In genomic region chr12:105222726-105223357, GRCh38 we compare ENCODE assay signal across 1 cellular context.
TF ChIP-seq lines count a peak whose summit lies in the region.

No MANE protein-coding gene starts in this region.

TF ChIP-seq in IMR-90, 13 proteins besides CTCF, POLR2A, EP300 and RAD21 (continued from another document):
- TF ChIP-seq CHD1 (IDR thresholded peaks at IDR 0.05; ENCODE audit: low read depth, low read length) (no peak), NFE2L2 (IDR thresholded peaks at IDR 0.05; ENCODE audit: low read depth, low read length) (no peak), RCOR1 (IDR thresholded peaks at IDR 0.05; ENCODE audit: insufficient replicate concordance, low read length) (no peak), FOS (IDR thresholded peaks at IDR 0.05; ENCODE audit: low read depth, low read length) (no peak)
